8 cellular contexts compared by ENCODE assay signal in genomic region chr11:110091995-110092576, GRCh38. TPM values are rescaled to one million over a fixed set of nuclear protein-coding genes. Genes with fewer than 3 reads are reported as not detected.
DNase-seq lines count a peak whose midpoint lies in the region; ATAC-seq and TF ChIP-seq lines count a peak whose summit lies in the region.

No MANE protein-coding gene starts in this region.

- WGBS in SK-N-SH (ENCODE audit: low lambda C conversion rate): 41% methylated on average over 17 of the region's 17 CpGs

- no peaks in the 10 kb centered on the region for H3K9me2 ChIP-seq in SK-N-SH

- no peaks in the 10 kb centered on the region for H3K36me3 Mint-ChIP-seq in progenitor cell of endocrine pancreas (ENCODE audit: insufficient read depth)

- H3K79me2 ChIP-seq in SK-N-SH (ENCODE audit: insufficient read depth) (peaks cover 35% of the 10 kb centered on the region), fibroblast of lung (ENCODE audit: control insufficient read depth, insufficient read depth, low read length) (peaks cover 32% of the 10 kb centered on the region)

- H3K4me3 ChIP-seq in SK-N-SH (ENCODE audit: low read depth in 2 of 2, low read length in 1 of 2) (peak overlapping the region; percentile 78 to 79), fibroblast of lung (replicated peaks in 1 of 4; ENCODE audit: control extremely low read depth in 1 of 4, insufficient read depth in 1 of 4, low read depth in 3 of 4, low read length in 4 of 4) (peak overlapping the region; percentile 69 to 87 (median 80))

- H3K4me2 ChIP-seq in SK-N-SH (peak overlapping the region; percentile 82), fibroblast of lung (ENCODE audit: extremely low read depth, insufficient read depth, low read length) (peak overlapping the region; percentile 92)

- H3K27ac Mint-ChIP-seq in progenitor cell of endocrine pancreas: peak overlapping the region; percentile 96

- H3K9me3 ChIP-seq in SK-N-SH (no peaks in the 10 kb centered on the region), fibroblast of lung (ENCODE audit: control insufficient read depth, insufficient read depth, low read depth, low read length) (no peaks in the 10 kb centered on the region)

- DNase-seq in SK-N-SH (no peak), SW480 (ENCODE audit: low spot score) (peak; percentile 7), fibroblast of lung (ENCODE audit: low read depth in 2 of 2) (peak in 1 of 2 donors; percentile 43), progenitor cell of endocrine pancreas (ENCODE audit: low spot score, unreplicated experiment) (no peak), OCI-M1 (lab: John Stamatoyannopoulos, UW) (no peak), NCI-H69 (lab: John Stamatoyannopoulos, UW) (no peak)

- TF ChIP-seq CTCF in SK-N-SH (IDR thresholded peaks at IDR 0.05) (no peak), fibroblast of lung (conservative IDR thresholded peaks at IDR 0.05 in 1 of 2, IDR thresholded peaks at IDR 0.05 in 1 of 2; ENCODE audit: low read depth in 1 of 2, low read length in 2 of 2) (no peak), progenitor cell of endocrine pancreas (IDR thresholded peaks at IDR 0.05; ENCODE audit: unreplicated experiment) (no peak)

- H3K36me3 ChIP-seq in SK-N-SH (replicated peaks in 1 of 2; ENCODE audit: control insufficient read depth in 1 of 2, insufficient read depth in 2 of 2, low read length in 1 of 2) (no peaks in the 10 kb centered on the region), fibroblast of lung (ENCODE audit: control insufficient read depth, insufficient read depth, low read length) (no peaks in the 10 kb centered on the region)

- H3F3A ChIP-seq in SK-N-SH (replicated peaks; ENCODE audit: insufficient read depth): peaks cover 12% of the 10 kb centered on the region

- H2AFZ ChIP-seq in SK-N-SH (ENCODE audit: low read depth): peak overlapping the region; percentile 95
- peak overlapping the region; percentile 87 for H2AFZ ChIP-seq in fibroblast of lung (ENCODE audit: low read length)

- peak overlapping the region; percentile 91 for H3K4me3 Mint-ChIP-seq in progenitor cell of endocrine pancreas (ENCODE audit: low read depth)

- peaks cover 6% of the 10 kb centered on the region for H3K4me1 Mint-ChIP-seq in progenitor cell of endocrine pancreas (ENCODE audit: low read depth)

- H3K27me3 ChIP-seq in SK-N-SH (ENCODE audit: insufficient read depth) (no peaks in the 10 kb centered on the region), fibroblast of lung (ENCODE audit: control insufficient read depth, insufficient read depth, low read length) (no peaks in the 10 kb centered on the region)

- H3K4me1 ChIP-seq in SK-N-SH (ENCODE audit: control insufficient read depth in 1 of 2, insufficient read depth in 2 of 2, low read depth in 1 of 2, low read length in 1 of 2) (peaks cover 5 to 9% of the 10 kb centered on the region in 2 experiments; a peak in 3 of 4 replicates), fibroblast of lung (ENCODE audit: control insufficient read depth, extremely low read depth, insufficient read depth, low read length) (peaks cover 3% of the 10 kb centered on the region)

- H3K9me3 Mint-ChIP-seq in progenitor cell of endocrine pancreas (ENCODE audit: low read depth): no peaks in the 10 kb centered on the region

- H3K27ac ChIP-seq in SK-N-SH (ENCODE audit: low read depth in 2 of 2, low read length in 1 of 2) (peak overlapping the region; percentile 68 to 89), fibroblast of lung (ENCODE audit: insufficient read depth, low read length) (peak overlapping the region; percentile 90)

- no peak for TF ChIP-seq RAD21 in SK-N-SH (IDR thresholded peaks at IDR 0.05; ENCODE audit: low read length)

- H3K9ac ChIP-seq in SK-N-SH (peak overlapping the region; percentile 77), fibroblast of lung (ENCODE audit: insufficient read depth, low read length) (peak overlapping the region; percentile 97)

- no peak for TF ChIP-seq EP300 in SK-N-SH (IDR thresholded peaks at IDR 0.05; ENCODE audit: borderline replicate concordance in 1 of 2, low read depth in 1 of 2, low read length in 1 of 2)

- ATAC-seq in SK-N-SH treated with all-trans-retinoic acid at 6 μM for 48 hours (no peak), HG03108 (IDR thresholded peaks at IDR 0.05; ENCODE audit: unreplicated experiment) (no peak)

- peaks cover 13% of the 10 kb centered on the region for H3K27me3 Mint-ChIP-seq in progenitor cell of endocrine pancreas

- H4K20me1 ChIP-seq in SK-N-SH (ENCODE audit: insufficient read depth) (no peaks in the 10 kb centered on the region), fibroblast of lung (ENCODE audit: control insufficient read depth, extremely low read depth, insufficient read depth, low read length) (no peaks in the 10 kb centered on the region)

- POLR2A ChIA-PET in SK-N-SH (lab: Yijun Ruan, JAX): interaction anchor here (1.0 to 1.1 kb wide), 2 partner anchors 79 to 204 kb away, joined by 3 read pairs; partner anchors contain the start of gene RDX

- CTCF ChIA-PET in SK-N-SH (lab: Yijun Ruan, JAX): interaction anchor here (0.6 to 2.6 kb wide), 17 partner anchors 12 to 342 kb away, joined by 3 to 13 read pairs (median 4); partner anchors contain the start of gene FDX1

TF ChIP-seq in SK-N-SH, 30 proteins besides CTCF, POLR2A, EP300 and RAD21 (continues in another document):
- no peak for TF ChIP-seq GATA2 (CRISPR knock-in tag; IDR thresholded peaks at IDR 0.05)
- TF ChIP-seq PBX3 (IDR thresholded peaks at IDR 0.05): no peak
- no peak for TF ChIP-seq FOXJ3 (CRISPR knock-in tag; IDR thresholded peaks at IDR 0.05)
- no peak for TF ChIP-seq GABPA (IDR thresholded peaks at IDR 0.05; ENCODE audit: low read depth)
- TF ChIP-seq TEAD4 (IDR thresholded peaks at IDR 0.05; ENCODE audit: borderline replicate concordance, insufficient read depth): no peak
- no peak for TF ChIP-seq MEF2A (IDR thresholded peaks at IDR 0.05; ENCODE audit: borderline replicate concordance, low read depth)

TF ChIP-seq in SK-N-SH treated with all-trans-retinoic acid at 6 μM for 48 hours, 23 proteins besides CTCF, POLR2A, EP300 and RAD21 (continues in another document):
- TF ChIP-seq ZFP3 (CRISPR knock-in tag; IDR thresholded peaks at IDR 0.05) (no peak), ISL1 (CRISPR knock-in tag; IDR thresholded peaks at IDR 0.05) (no peak), ZNF8 (CRISPR knock-in tag; IDR thresholded peaks at IDR 0.05) (no peak), CSRNP3 (CRISPR knock-in tag; IDR thresholded peaks at IDR 0.05) (no peak), CREB5 (CRISPR knock-in tag; IDR thresholded peaks at IDR 0.05; ENCODE audit: low read depth) (no peak), PATZ1 (CRISPR knock-in tag; IDR thresholded peaks at IDR 0.05; ENCODE audit: borderline replicate concordance) (no peak), ARNTL (CRISPR knock-in tag; IDR thresholded peaks at IDR 0.05; ENCODE audit: borderline replicate concordance, low read depth) (no peak), ZNF70 (CRISPR knock-in tag; IDR thresholded peaks at IDR 0.05) (no peak), RARB (CRISPR knock-in tag; IDR thresholded peaks at IDR 0.05) (no peak), ZFP30 (CRISPR knock-in tag; IDR thresholded peaks at IDR 0.05) (no peak), TOX (CRISPR knock-in tag; IDR thresholded peaks at IDR 0.05; ENCODE audit: borderline replicate concordance) (no peak), GLIS3 (CRISPR knock-in tag; IDR thresholded peaks at IDR 0.05) (no peak), SNAI2 (CRISPR knock-in tag; IDR thresholded peaks at IDR 0.05) (no peak), ZNF565 (CRISPR knock-in tag; conservative IDR thresholded peaks at IDR 0.05; ENCODE audit: low read depth) (no peak)

RNA-seq across cellular contexts. Expression of gene ZC3H12C, which starts 1.1 kb away (rescaled TPM):
- polyA plus RNA-seq in SK-N-SH (2012; rRNA removed) (2.8 and 3.9 TPM in 2 replicates), fibroblast of lung (7.2 and 8.2 TPM in 2 replicates)
- 2.6 and 3.0 TPM in 2 replicates for polyA plus RNA-seq in SK-N-SH (2012; cell fraction: cytosol; rRNA removed)
- polyA plus RNA-seq in SK-N-SH (2012; cell fraction: nucleus; rRNA removed): 3.9 and 5.8 TPM in 2 replicates
- total RNA-seq in fibroblast of lung (8.5 and 10.1 TPM in 2 replicates), progenitor cell of endocrine pancreas (9.6 and 10.5 TPM in 2 replicates)
- polyA plus RNA-seq in fibroblast of lung (2012): 3.0 and 3.3 TPM in 2 replicates
- 6.0 and 10.0 TPM in 2 replicates for polyA minus RNA-seq in fibroblast of lung (ENCODE audit: low replicate concordance)
